Comparison of ENCODE assay signal across 7 cellular contexts in genomic region chr7:79975986-79976710, GRCh38.
A peak's percentile ranks its signal among the peaks of the same experiment; 100 is the strongest.
DNase-seq lines count a peak whose midpoint lies in the region; ATAC-seq and TF ChIP-seq lines count a peak whose summit lies in the region.
"Not testable (repeated sequence)": the region's sequence is repeated elsewhere in the genome, so short reads cannot be mapped to it uniquely, and the experiment has no call there.

No MANE protein-coding gene starts in this region.

- TF ChIP-seq CTCF in GM23338 (conservative IDR thresholded peaks at IDR 0.05; ENCODE audit: low read depth in 2 of 2): not testable (repeated sequence)

- DNase-seq in GM23338 (ENCODE audit: low spot score); T-helper 2 cell treated with Interferon-gamma antibody and Interleukin-4, amounts not matched to agents 5 μg/mL and 100 μg/mL, for 36 hours (ENCODE audit: low spot score); activated T-helper 2 cell treated with anti-CD3 and anti-CD28 coated beads, Interferon-gamma antibody, Interleukin-2, Interleukin-4, amounts not matched to agents 10 μg/mL and 5 μg/mL and 100 μg/mL, durations not matched to agents 14 hours and 24 hours and 36 hours (ENCODE audit: low spot score); stimulated activated naive CD8-positive, alpha-beta T cell treated with anti-CD3 and anti-CD28 coated beads, Interleukin-15, amount 100 ng/mL, for 72 hours: not testable (repeated sequence)
- DNase-seq in activated CD8-positive, alpha-beta memory T cell treated with anti-CD3 and anti-CD28 coated beads for 24 hours: peak; percentile 56
- DNase-seq in activated naive CD8-positive, alpha-beta T cell treated with anti-CD3 and anti-CD28 coated beads, Interleukin-2, amount 10 ng/mL, durations not matched to agents 7 days and 5 days: peak; percentile 24
- peak in 6 of 10 donors; percentile 12 to 53 (median 32) for DNase-seq in naive thymus-derived CD8-positive, alpha-beta T cell

- H3K4me2 ChIP-seq in GM23338: not testable (repeated sequence)

- H3K36me3 ChIP-seq in GM23338 (ENCODE audit: insufficient read depth): not testable (repeated sequence)

- intact Hi-C loops in activated T-helper 2 cell treated with anti-CD3 and anti-CD28 coated beads, Interferon-gamma antibody, Interleukin-2, Interleukin-4, amounts not matched to agents 10 μg/mL and 5 μg/mL and 100 μg/mL, durations not matched to agents 14 hours and 24 hours and 36 hours (cut with micrococcal nuclease): not testable (repeated sequence)

- H3K9me2 ChIP-seq in GM23338 (ENCODE audit: insufficient read depth): not testable (repeated sequence)

- H3K36me3 Mint-ChIP-seq in GM23338 (ENCODE audit: low read depth); T-helper 2 cell treated with Interferon-gamma antibody and Interleukin-4, amounts not matched to agents 5 μg/mL and 100 μg/mL, for 36 hours (ENCODE audit: low read depth); activated T-helper 2 cell treated with anti-CD3 and anti-CD28 coated beads, Interferon-gamma antibody, Interleukin-2, Interleukin-4, amounts not matched to agents 10 μg/mL and 5 μg/mL and 100 μg/mL, durations not matched to agents 14 hours and 24 hours and 36 hours (ENCODE audit: low read depth); activated naive CD8-positive, alpha-beta T cell treated with anti-CD3 and anti-CD28 coated beads, Interleukin-2, amount 10 ng/mL, durations not matched to agents 7 days and 5 days; naive thymus-derived CD8-positive, alpha-beta T cell: not testable (repeated sequence)

- H3K79me2 ChIP-seq in GM23338 (replicated peaks; ENCODE audit: insufficient read depth): not testable (repeated sequence)

- H3K4me1 Mint-ChIP-seq in GM23338; T-helper 2 cell treated with Interferon-gamma antibody and Interleukin-4, amounts not matched to agents 5 μg/mL and 100 μg/mL, for 36 hours (ENCODE audit: low read depth); activated T-helper 2 cell treated with anti-CD3 and anti-CD28 coated beads, Interferon-gamma antibody, Interleukin-2, Interleukin-4, amounts not matched to agents 10 μg/mL and 5 μg/mL and 100 μg/mL, durations not matched to agents 14 hours and 24 hours and 36 hours (ENCODE audit: low read depth): not testable (repeated sequence)
- peaks cover 12% of the 10 kb centered on the region for H3K4me1 Mint-ChIP-seq in activated naive CD8-positive, alpha-beta T cell treated with anti-CD3 and anti-CD28 coated beads, Interleukin-2, amount 10 ng/mL, durations not matched to agents 7 days and 5 days
- peaks cover 6 to 19% (median 15%) of the 10 kb centered on the region in 4 donors for H3K4me1 Mint-ChIP-seq in naive thymus-derived CD8-positive, alpha-beta T cell
- peaks cover 13% of the 10 kb centered on the region for H3K4me1 Mint-ChIP-seq in stimulated activated naive CD8-positive, alpha-beta T cell treated with anti-CD3 and anti-CD28 coated beads, Interleukin-15, amount 100 ng/mL, for 72 hours

- H3K27me3 Mint-ChIP-seq in GM23338 (ENCODE audit: insufficient read depth, low read depth, poor library complexity); T-helper 2 cell treated with Interferon-gamma antibody and Interleukin-4, amounts not matched to agents 5 μg/mL and 100 μg/mL, for 36 hours (ENCODE audit: low read depth); activated T-helper 2 cell treated with anti-CD3 and anti-CD28 coated beads, Interferon-gamma antibody, Interleukin-2, Interleukin-4, amounts not matched to agents 10 μg/mL and 5 μg/mL and 100 μg/mL, durations not matched to agents 14 hours and 24 hours and 36 hours (ENCODE audit: low read depth); activated naive CD8-positive, alpha-beta T cell treated with anti-CD3 and anti-CD28 coated beads, Interleukin-2, amount 10 ng/mL, durations not matched to agents 7 days and 5 days; naive thymus-derived CD8-positive, alpha-beta T cell; stimulated activated naive CD8-positive, alpha-beta T cell treated with anti-CD3 and anti-CD28 coated beads, Interleukin-15, amount 100 ng/mL, for 72 hours: not testable (repeated sequence)

- not testable (repeated sequence) for H3K4me3 Mint-ChIP-seq in GM23338
- peak overlapping the region; percentile 54 for H3K4me3 Mint-ChIP-seq in T-helper 2 cell treated with Interferon-gamma antibody and Interleukin-4, amounts not matched to agents 5 μg/mL and 100 μg/mL, for 36 hours
- peak overlapping the region; percentile 6 for H3K4me3 Mint-ChIP-seq in activated T-helper 2 cell treated with anti-CD3 and anti-CD28 coated beads, Interferon-gamma antibody, Interleukin-2, Interleukin-4, amounts not matched to agents 10 μg/mL and 5 μg/mL and 100 μg/mL, durations not matched to agents 14 hours and 24 hours and 36 hours (ENCODE audit: low read depth)
- peak overlapping the region; percentile 69 for H3K4me3 Mint-ChIP-seq in activated naive CD8-positive, alpha-beta T cell treated with anti-CD3 and anti-CD28 coated beads, Interleukin-2, amount 10 ng/mL, durations not matched to agents 7 days and 5 days
- H3K4me3 Mint-ChIP-seq in naive thymus-derived CD8-positive, alpha-beta T cell: peak overlapping the region; percentile 77 to 91 (median 82)
- peak overlapping the region; percentile 70 to 72 for H3K4me3 Mint-ChIP-seq in stimulated activated naive CD8-positive, alpha-beta T cell treated with anti-CD3 and anti-CD28 coated beads, Interleukin-15, amount 100 ng/mL, for 72 hours

- not testable (repeated sequence) for H3K4me1 ChIP-seq in GM23338 (ENCODE audit: insufficient read depth)

- 0 out of 2 replicates have a peak overlapping the region, but pooled peaks have one; percentile 38 for H2AFZ ChIP-seq in GM23338

- H3K27ac Mint-ChIP-seq in GM23338; T-helper 2 cell treated with Interferon-gamma antibody and Interleukin-4, amounts not matched to agents 5 μg/mL and 100 μg/mL, for 36 hours; activated T-helper 2 cell treated with anti-CD3 and anti-CD28 coated beads, Interferon-gamma antibody, Interleukin-2, Interleukin-4, amounts not matched to agents 10 μg/mL and 5 μg/mL and 100 μg/mL, durations not matched to agents 14 hours and 24 hours and 36 hours: not testable (repeated sequence)
- peak overlapping the region; percentile 78 for H3K27ac Mint-ChIP-seq in activated naive CD8-positive, alpha-beta T cell treated with anti-CD3 and anti-CD28 coated beads, Interleukin-2, amount 10 ng/mL, durations not matched to agents 7 days and 5 days
- H3K27ac Mint-ChIP-seq in naive thymus-derived CD8-positive, alpha-beta T cell: peak overlapping the region; percentile 81 to 96 (median 88)
- peak overlapping the region; percentile 34 to 92 for H3K27ac Mint-ChIP-seq in stimulated activated naive CD8-positive, alpha-beta T cell treated with anti-CD3 and anti-CD28 coated beads, Interleukin-15, amount 100 ng/mL, for 72 hours

- not testable (repeated sequence) for H4K20me1 ChIP-seq in GM23338 (replicated peaks; ENCODE audit: insufficient read depth)

- not testable (repeated sequence) for H3K27me3 ChIP-seq in GM23338 (ENCODE audit: insufficient read depth)

- H3K4me3 ChIP-seq in GM23338: not testable (repeated sequence)

- not testable (repeated sequence) for H3K27ac ChIP-seq in GM23338 (ENCODE audit: low read depth)

- POLR2A ChIA-PET in activated naive CD8-positive, alpha-beta T cell treated with anti-CD3 and anti-CD28 coated beads, Interleukin-2, amount 10 ng/mL, durations not matched to agents 7 days and 5 days (lab: Charles Lee): interaction anchor here (1.5 kb wide), 1 partner anchor 64 kb away, joined by 4 read pairs; no protein-coding TSS in a partner anchor
- POLR2A ChIA-PET in naive thymus-derived CD8-positive, alpha-beta T cell (lab: Charles Lee): interaction anchor here (1.3 to 3.1 kb wide), 3 partner anchors 11 to 65 kb away, joined by 4 to 26 read pairs (median 9); no protein-coding TSS in a partner anchor

- not testable (repeated sequence) for H3K9me3 Mint-ChIP-seq in GM23338; T-helper 2 cell treated with Interferon-gamma antibody and Interleukin-4, amounts not matched to agents 5 μg/mL and 100 μg/mL, for 36 hours; activated T-helper 2 cell treated with anti-CD3 and anti-CD28 coated beads, Interferon-gamma antibody, Interleukin-2, Interleukin-4, amounts not matched to agents 10 μg/mL and 5 μg/mL and 100 μg/mL, durations not matched to agents 14 hours and 24 hours and 36 hours; activated naive CD8-positive, alpha-beta T cell treated with anti-CD3 and anti-CD28 coated beads, Interleukin-2, amount 10 ng/mL, durations not matched to agents 7 days and 5 days; naive thymus-derived CD8-positive, alpha-beta T cell; stimulated activated naive CD8-positive, alpha-beta T cell treated with anti-CD3 and anti-CD28 coated beads, Interleukin-15, amount 100 ng/mL, for 72 hours

- not testable (repeated sequence) for H3F3A ChIP-seq in GM23338 (replicated peaks; ENCODE audit: low read depth)

- not testable (repeated sequence) for ATAC-seq in GM23338
- ATAC-seq in activated naive CD8-positive, alpha-beta T cell treated with anti-CD3 and anti-CD28 coated beads, Interleukin-2, amount 10 ng/mL, durations not matched to agents 7 days and 5 days (ENCODE audit: low read depth): peak; percentile 52
- peak; percentile 73 to 87 for ATAC-seq in naive thymus-derived CD8-positive, alpha-beta T cell
- ATAC-seq in stimulated activated naive CD8-positive, alpha-beta T cell treated with anti-CD3 and anti-CD28 coated beads, Interleukin-15, amount 100 ng/mL, for 72 hours: peak; percentile 55
